Comparison of ENCODE assay signal across 13 cellular contexts in genomic region chr9:116549786-116550660, GRCh38.
DNase-seq lines count a peak whose midpoint lies in the region; ATAC-seq, FAIRE-seq and TF ChIP-seq lines count a peak whose summit lies in the region.
"Had no signal": no experiment of that assay in that cellular context is flagged by ENCODE, and none has a peak within 500 bp of the region (broad histone marks: within the 10 kb centered on the region; RNA-seq: fewer than 3 reads in every experiment).

No MANE protein-coding gene starts in this region.

- H3K4me3 ChIP-seq in K562 (no peak overlapping the region), osteoblast (ENCODE audit: insufficient read depth, low read length) (no peak overlapping the region), Peyer's patch (no peak overlapping the region)
- H3K4me3 ChIP-seq: mucosa of descending colon had no signal

- no peak overlapping the region for H3K9ac ChIP-seq in K562 (ENCODE audit: insufficient read depth in 1 of 2, low read depth in 2 of 2, low read length in 2 of 2)
- H3K9ac ChIP-seq: KMS-11 had no signal

- no peak for ATAC-seq in K562
- ATAC-seq in HG02973 (IDR thresholded peaks at IDR 0.05; ENCODE audit: unreplicated experiment): no peak

- TF ChIP-seq CTCF in K562 (IDR thresholded peaks at IDR 0.05 in 2 of 3, conservative IDR thresholded peaks at IDR 0.05 in 1 of 3; ENCODE audit: insufficient read depth in 2 of 3, low read depth in 1 of 3, low read length in 3 of 3): no peak
- TF ChIP-seq CTCF in osteoblast (IDR thresholded peaks at IDR 0.05; ENCODE audit: extremely low read depth, low read depth, low read length): no peak
- no peak for TF ChIP-seq CTCF in Peyer's patch (IDR thresholded peaks at IDR 0.05)

- H3K9me3 ChIP-seq in K562 (replicated peaks; ENCODE audit: control insufficient read depth, insufficient read depth, low read depth, low read length) (no peaks in the 10 kb centered on the region), osteoblast (ENCODE audit: low read depth, low read length) (no peaks in the 10 kb centered on the region), Peyer's patch (no peaks in the 10 kb centered on the region)
- H3K9me3 ChIP-seq: mucosa of descending colon had no signal

- H3K79me2 ChIP-seq in K562 (ENCODE audit: control insufficient read depth, insufficient read depth, low read length): no peaks in the 10 kb centered on the region
- H3K79me2 ChIP-seq in osteoblast (ENCODE audit: insufficient read depth, low read length): no peaks in the 10 kb centered on the region

- H3K36me3 ChIP-seq in K562 (ENCODE audit: control insufficient read depth, insufficient read depth, low read length) (no peaks in the 10 kb centered on the region), osteoblast (ENCODE audit: insufficient read depth, low read length) (no peaks in the 10 kb centered on the region), Peyer's patch (no peaks in the 10 kb centered on the region)

- H2AFZ ChIP-seq in K562 (ENCODE audit: low read depth, low read length) (no peak overlapping the region), osteoblast (ENCODE audit: low read length) (no peak overlapping the region)

- POLR2A ChIA-PET in K562 (lab: Yijun Ruan, JAX): interaction anchor here (0.9 kb wide), 1 partner anchor 9 kb away, joined by 3 read pairs; no protein-coding TSS in a partner anchor

- CTCF ChIA-PET in K562 (lab: Yijun Ruan, JAX; ENCODE audit: low intra/inter-chr PET ratio): no interaction called here

- no peak for FAIRE-seq in K562 (lab: Jason Lieb, UNC)

- H4K20me1 ChIP-seq in K562 (replicated peaks; ENCODE audit: control insufficient read depth, insufficient read depth, low read length): no peaks in the 10 kb centered on the region
- no peaks in the 10 kb centered on the region for H4K20me1 ChIP-seq in osteoblast (ENCODE audit: insufficient read depth, low read length)

- intact Hi-C loops in K562 (cut with micrococcal nuclease): no loop called here

- no peaks in the 10 kb centered on the region for H3K9me1 ChIP-seq in K562 (ENCODE audit: control insufficient read depth, insufficient read depth, low read length)

- H3K27me3 ChIP-seq in K562 (ENCODE audit: control insufficient read depth in 2 of 2, insufficient read depth in 2 of 2, low read length in 2 of 2): no peaks in the 10 kb centered on the region
- no peaks in the 10 kb centered on the region for H3K27me3 ChIP-seq in osteoblast (ENCODE audit: insufficient read depth, low read length)
- no peaks in the 10 kb centered on the region for H3K27me3 ChIP-seq in Peyer's patch

- no peak for TF ChIP-seq EP300 in K562 (IDR thresholded peaks at IDR 0.05; ENCODE audit: low read length)

- peak; percentile 32 for DNase-seq in ELR (ENCODE audit: low read depth)
- DNase-seq in LoVo (ENCODE audit: low spot score): peak; percentile 5
- DNase-seq in K562 (ENCODE audit: extremely low read depth in 1 of 4, low spot score in 3 of 4): no peak
- DNase-seq in osteoblast (ENCODE audit: insufficient read length, low spot score, missing footprints): no peak
- DNase-seq in stimulated activated CD4-positive, alpha-beta T cell treated with anti-CD3 and anti-CD28 coated beads, Interleukin-4, amount 100 ng/mL, for 1 hour: no peak
- no peak for DNase-seq in hypothalamus (lab: John Stamatoyannopoulos, UW)
- DNase-seq in Peyer's patch: no peak
- DNase-seq: activated CD4-positive, alpha-beta memory T cell treated with anti-CD3 and anti-CD28 coated beads, Interleukin-2, amount 10 ng/mL, durations not matched to agents 7 days and 5 days; GDM1; NCI-H510A treated with DMSO at 0.1 percent for 48 hours had no signal

- no TSS peak for BruUV-seq in K562 (replicated peaks; lab: Mats Ljungman, UMichigan)

- TF ChIP-seq POLR2A in K562 (conservative IDR thresholded peaks at IDR 0.05): no peak
- TF ChIP-seq POLR2A in Peyer's patch (IDR thresholded peaks at IDR 0.05): no peak

- H3K27ac ChIP-seq in K562 (ENCODE audit: extremely low read depth, low read depth, low read length) (no peak overlapping the region), osteoblast (ENCODE audit: low read depth, low read length) (peak overlapping the region; percentile 81), Peyer's patch (no peak overlapping the region)
- H3K27ac ChIP-seq: KMS-11 had no signal

- H3K4me1 ChIP-seq in K562 (replicated peaks in 1 of 2; ENCODE audit: control insufficient read depth in 2 of 2, insufficient read depth in 2 of 2, low read length in 2 of 2) (peaks cover 0 to 9% of the 10 kb centered on the region in 2 experiments; a peak in 4 of 5 replicates), osteoblast (ENCODE audit: insufficient read depth, low read length) (peaks cover 52% of the 10 kb centered on the region), Peyer's patch (peaks cover 0 to 7% (median 4%) of the 10 kb centered on the region in 4 donors)

- in situ Hi-C loops in K562 (cut with MboI): no loop called here

- 32% methylated on average over 4 of the region's 5 CpGs for WGBS in K562 (ENCODE audit: insufficient coverage, low coverage, missing lambda C conversion rate)

- no peak for TF ChIP-seq RAD21 in K562 (CRISPR knock-in tag; conservative IDR thresholded peaks at IDR 0.05 in 1 of 2, IDR thresholded peaks at IDR 0.05 in 1 of 2)

- H3K4me2 ChIP-seq in K562 (ENCODE audit: insufficient read depth, low read length): no peak overlapping the region
- peak overlapping the region; percentile 39 for H3K4me2 ChIP-seq in osteoblast (ENCODE audit: insufficient read depth, low read length)
- H3K4me2 ChIP-seq: KMS-11 had no signal

TF ChIP-seq in K562, 482 proteins besides CTCF, POLR2A, EP300 and RAD21:
- no peak for TF ChIP-seq RERE (CRISPR knock-in tag; IDR thresholded peaks at IDR 0.05; ENCODE audit: borderline replicate concordance)
- TF ChIP-seq TSC22D4 (tag; IDR thresholded peaks at IDR 0.05): no peak
- no peak for TF ChIP-seq SMAD2 (IDR thresholded peaks at IDR 0.05; ENCODE audit: low read depth, low read length)
- no peak for TF ChIP-seq FOXP4 (CRISPR knock-in tag; IDR thresholded peaks at IDR 0.05; ENCODE audit: borderline replicate concordance)
- 0 out of 2 replicates have a peak, but pooled peaks have one; percentile 40 for TF ChIP-seq ZNF584 (CRISPR knock-in tag; IDR thresholded peaks at IDR 0.05; ENCODE audit: low read depth)

Comparison
In these comparisons a context has a peak if more than half of its experiments do, and no peak if none do; other contexts are left out.
1. DNase-seq: peak in ELR (single experiment) and LoVo (single experiment); none in K562 (0 of 4), osteoblast (single experiment), stimulated activated CD4-positive, alpha-beta T cell treated with anti-CD3 and anti-CD28 coated beads, Interleukin-4, amount 100 ng/mL, for 1 hour (single experiment), hypothalamus (0 of 51) and Peyer's patch (0 of 3).